ENCODE assay signal across 9 cellular contexts in the genomic region with DNA sequence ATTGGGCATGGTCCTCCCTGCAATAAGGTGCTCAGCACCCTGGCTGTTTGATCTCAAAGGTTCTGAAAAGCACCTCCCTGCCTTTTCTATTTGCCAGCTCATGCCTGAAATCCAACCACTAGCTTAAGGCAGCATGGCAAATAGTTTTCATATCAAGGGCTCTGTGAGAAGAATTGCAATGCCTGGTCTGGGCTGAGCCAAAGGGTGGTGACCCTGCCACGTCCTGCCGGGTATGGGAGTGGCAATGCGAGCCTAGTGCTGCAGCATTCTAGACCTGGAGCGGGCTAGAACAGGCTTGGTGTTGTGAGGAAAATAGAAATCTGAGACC. TPM values are rescaled to one million over a fixed set of nuclear protein-coding genes. Genes with fewer than 3 reads are reported as not detected.
DNase-seq lines count a peak whose midpoint lies in the region; ATAC-seq and TF ChIP-seq lines count a peak whose summit lies in the region.
"Had no signal": no experiment of that assay in that cellular context is flagged by ENCODE, and none has a peak within 500 bp of the region (broad histone marks: within the 10 kb centered on the region; RNA-seq: fewer than 3 reads in every experiment).

No MANE protein-coding gene starts in this region.

- no peak overlapping the region for H2BK15ac ChIP-seq in mesendoderm (replicated peaks; ENCODE audit: low read depth)

- CTCF ChIA-PET in activated CD4-positive, alpha-beta T cell treated with anti-CD3 and anti-CD28 coated beads, Interleukin-2, amount 10 ng/mL, durations not matched to agents 7 days and 5 days (lab: Charles Lee): no interaction called here

- DNase-seq in activated CD4-positive, alpha-beta T cell treated with anti-CD3 and anti-CD28 coated beads, Interleukin-2, amount 10 ng/mL, durations not matched to agents 7 days and 5 days: no peak
- DNase-seq in activated CD4-positive, alpha-beta T cell treated with anti-CD3 and anti-CD28 coated beads, Interleukin-2, amount 50 U/mL, for 4 hours: no peak
- DNase-seq in ecto neural progenitor cell (ENCODE audit: low spot score): peak; percentile 48
- DNase-seq in mesendoderm: no peak
- DNase-seq in upper lobe of left lung: peak in 1 of 2 donors; percentile 90
- DNase-seq in GF-D8 (lab: John Stamatoyannopoulos, UW): no peak
- DNase-seq in HPDE6-E6E7 (ENCODE audit: extremely low spot score): no peak
- DNase-seq: NCI-H524 treated with DMSO at 0.1 percent for 48 hours had no signal

- H3K27me3 Mint-ChIP-seq in activated CD4-positive, alpha-beta T cell treated with anti-CD3 and anti-CD28 coated beads, Interleukin-2, amount 10 ng/mL, durations not matched to agents 7 days and 5 days: peaks cover 17% of the 10 kb centered on the region

- H2BK120ac ChIP-seq in mesendoderm (ENCODE audit: low read depth, low read length): no peak overlapping the region

- H3K27me3 ChIP-seq in mesendoderm (ENCODE audit: insufficient read depth, low read length, poor library complexity) (no peaks in the 10 kb centered on the region), upper lobe of left lung (no peaks in the 10 kb centered on the region)

- H3K4me3 Mint-ChIP-seq in activated CD4-positive, alpha-beta T cell treated with anti-CD3 and anti-CD28 coated beads, Interleukin-2, amount 10 ng/mL, durations not matched to agents 7 days and 5 days: peak overlapping the region; percentile 4

- H3K79me1 ChIP-seq in mesendoderm (ENCODE audit: low read length): peaks cover 2% of the 10 kb centered on the region

- no peak overlapping the region for H4K5ac ChIP-seq in mesendoderm (ENCODE audit: low read length)

- no peak overlapping the region for H3K23ac ChIP-seq in mesendoderm (ENCODE audit: low read length)

- H3K27ac ChIP-seq in mesendoderm (ENCODE audit: low read depth, low read length): no peak overlapping the region
- H3K27ac ChIP-seq in upper lobe of left lung: peak overlapping the region; percentile 82 to 92 (median 88)

- peak; percentile 35 to 71 for ATAC-seq in upper lobe of left lung (ENCODE audit: low FRiP score in 2 of 2)
- no peak for ATAC-seq in GM19395 (IDR thresholded peaks at IDR 0.05; ENCODE audit: unreplicated experiment)

- H4K8ac ChIP-seq in mesendoderm (ENCODE audit: low read depth, low read length): no peak overlapping the region

- peak overlapping the region; percentile 53 for H3K56ac ChIP-seq in mesendoderm (ENCODE audit: low read length)

- H3K4me3 ChIP-seq in mesendoderm (ENCODE audit: low read length): no peak overlapping the region
- peak overlapping the region in 1 of 4 donors; percentile 53 for H3K4me3 ChIP-seq in upper lobe of left lung

- no peaks in the 10 kb centered on the region for H3K36me3 Mint-ChIP-seq in activated CD4-positive, alpha-beta T cell treated with anti-CD3 and anti-CD28 coated beads, Interleukin-2, amount 10 ng/mL, durations not matched to agents 7 days and 5 days (ENCODE audit: low read depth)

- peaks cover 37% of the 10 kb centered on the region for H3K4me1 Mint-ChIP-seq in activated CD4-positive, alpha-beta T cell treated with anti-CD3 and anti-CD28 coated beads, Interleukin-2, amount 10 ng/mL, durations not matched to agents 7 days and 5 days

- TF ChIP-seq POLR2A in upper lobe of left lung (IDR thresholded peaks at IDR 0.05): peak in 1 of 4 donors; percentile 89

- H3K36me3 ChIP-seq in mesendoderm (ENCODE audit: control insufficient read depth, insufficient read depth, low read length) (no peaks in the 10 kb centered on the region), upper lobe of left lung (no peaks in the 10 kb centered on the region)

- H3K18ac ChIP-seq in mesendoderm (ENCODE audit: low read length): peak overlapping the region; percentile 46

- H3K79me2 ChIP-seq in mesendoderm (ENCODE audit: control insufficient read depth, insufficient read depth, low read length): peaks cover 15% of the 10 kb centered on the region

- TF ChIP-seq EP300 in upper lobe of left lung (IDR thresholded peaks at IDR 0.05): peak in 1 of 4 donors; percentile 56

- peak overlapping the region; percentile 16 for H3K9ac ChIP-seq in mesendoderm (ENCODE audit: low read length)

- H3K4me1 ChIP-seq in mesendoderm (ENCODE audit: control insufficient read depth, low read depth, low read length) (peaks cover 25% of the 10 kb centered on the region), upper lobe of left lung (peaks cover 50 to 61% (median 59%) of the 10 kb centered on the region in 4 donors)

- no peaks in the 10 kb centered on the region for H3K9me3 Mint-ChIP-seq in activated CD4-positive, alpha-beta T cell treated with anti-CD3 and anti-CD28 coated beads, Interleukin-2, amount 10 ng/mL, durations not matched to agents 7 days and 5 days

- TF ChIP-seq CTCF in upper lobe of left lung (IDR thresholded peaks at IDR 0.05): no peak

- no CpG with 5 or more reads among the region's 4 CpGs for WGBS in mesendoderm (ENCODE audit: extremely low coverage, insufficient coverage, low lambda C conversion rate)
- whole genome bisulfite sequencing in upper lobe of left lung, 2 donors: 32 to 36% methylated on average over 4 of the region's 4 CpGs

- no peak overlapping the region for H3K4ac ChIP-seq in mesendoderm (ENCODE audit: low read depth, low read length)

- POLR2A ChIA-PET in activated CD4-positive, alpha-beta T cell treated with anti-CD3 and anti-CD28 coated beads, Interleukin-2, amount 10 ng/mL, durations not matched to agents 7 days and 5 days (lab: Charles Lee): no interaction called here

- no peak overlapping the region for H3K4me2 ChIP-seq in mesendoderm (ENCODE audit: low read length)

- no peaks in the 10 kb centered on the region for H3K9me3 ChIP-seq in upper lobe of left lung

- peak overlapping the region; percentile 20 for H2BK5ac ChIP-seq in mesendoderm (ENCODE audit: low read length)

- peak overlapping the region; percentile 93 for H2AK5ac ChIP-seq in mesendoderm (ENCODE audit: low read length)

- H3K27ac Mint-ChIP-seq in activated CD4-positive, alpha-beta T cell treated with anti-CD3 and anti-CD28 coated beads, Interleukin-2, amount 10 ng/mL, durations not matched to agents 7 days and 5 days: no peak overlapping the region

RNA-seq across cellular contexts. Expression of gene SCNN1A, which starts 2.3 kb away (rescaled TPM):
- total RNA-seq in activated CD4-positive, alpha-beta T cell treated with anti-CD3 and anti-CD28 coated beads, Interleukin-2, amount 10 ng/mL, durations not matched to agents 7 days and 5 days: under 1 TPM; 0.54 to 0.67 TPM
- polyA plus RNA-seq in mesendoderm (2013, experiment 1 of 2): 71.7 TPM
- polyA plus RNA-seq in mesendoderm (2013, experiment 2 of 2): 73.4 TPM
- total RNA-seq in upper lobe of left lung: 100 to 1,000 TPM; 153 to 594 (median 346) TPM

RNA-seq across cellular contexts. Expression of gene LTBR, which starts 6.3 kb away (rescaled TPM):
- not detected for total RNA-seq in activated CD4-positive, alpha-beta T cell treated with anti-CD3 and anti-CD28 coated beads, Interleukin-2, amount 10 ng/mL, durations not matched to agents 7 days and 5 days
- 16.5 TPM for polyA plus RNA-seq in mesendoderm (2013, experiment 1 of 2)
- polyA plus RNA-seq in mesendoderm (2013, experiment 2 of 2): 15.5 TPM
- 100 to 1,000 TPM in 5 of 6 donors, 10 to 100 TPM in 1; 84.9 to 207 (median 150) TPM for total RNA-seq in upper lobe of left lung

RNA-seq across cellular contexts. Expression of gene TNFRSF1A, which starts 35.8 kb away (rescaled TPM):
- total RNA-seq in activated CD4-positive, alpha-beta T cell treated with anti-CD3 and anti-CD28 coated beads, Interleukin-2, amount 10 ng/mL, durations not matched to agents 7 days and 5 days: 10 to 100 TPM; 59.3 to 64.4 TPM
- polyA plus RNA-seq in mesendoderm (2013, experiment 1 of 2): 87.0 TPM
- 84.9 TPM for polyA plus RNA-seq in mesendoderm (2013, experiment 2 of 2)
- total RNA-seq in upper lobe of left lung: 100 to 1,000 TPM; 140 to 425 (median 202) TPM

Comparison
In these comparisons a context has a peak if more than half of its experiments do, and no peak if none do; other contexts are left out.
1. RNA of gene SCNN1A, which starts 2.3 kb away (total RNA-seq): 153 to 594 TPM in upper lobe of left lung; 0.54 to 0.67 TPM in activated CD4-positive, alpha-beta T cell treated with anti-CD3 and anti-CD28 coated beads, Interleukin-2, amount 10 ng/mL, durations not matched to agents 7 days and 5 days; every median in the first group is over 10 times any median in the second.
2. RNA of gene LTBR, which starts 6.3 kb away (total RNA-seq): 84.9 to 207 TPM in upper lobe of left lung; not detected in activated CD4-positive, alpha-beta T cell treated with anti-CD3 and anti-CD28 coated beads, Interleukin-2, amount 10 ng/mL, durations not matched to agents 7 days and 5 days; every median in the first group is over 10 times any median in the second.